19 cellular contexts compared by ENCODE assay signal in genomic region chr17:49114703-49115102, GRCh38. TPM values are rescaled to one million over a fixed set of nuclear protein-coding genes. Genes with fewer than 3 reads are reported as not detected.
"Had no signal": no experiment of that assay in that cellular context is flagged by ENCODE, and none has a peak within 500 bp of the region (broad histone marks: within the 10 kb centered on the region; RNA-seq: fewer than 3 reads in every experiment).

No MANE protein-coding gene starts in this region.

- H3K9me3 Mint-ChIP-seq: mesothelial cell of epicardium, natural killer cell had no signal

- ATAC-seq: heart left ventricle, left lobe of liver, natural killer cell had no signal

- H3K27me3 ChIP-seq: right atrium auricular region had no signal

- H3K36me3 Mint-ChIP-seq: mesothelial cell of epicardium, natural killer cell had no signal

- H3K4me1 Mint-ChIP-seq: mesothelial cell of epicardium, natural killer cell, neural crest cell had no signal

- DNase-seq: cortex of kidney; dorsolateral prefrontal cortex; effector CD8-positive, alpha-beta T cell; foreskin melanocyte; heart left ventricle; hippocampal formation; kidney glomerular epithelial cell; natural killer cell; posterior cingulate gyrus; small intestine; stimulated activated CD4-positive, alpha-beta T cell treated with anti-CD3 and anti-CD28 coated beads, Interleukin-2, amount 100 ng/mL, for 48 hours; stimulated activated naive CD4-positive, alpha-beta T cell treated with Interleukin-2 at 50 U/mL for 16 hours had no signal

- H3K27ac Mint-ChIP-seq: mesothelial cell of epicardium, natural killer cell had no signal

- H3K27ac ChIP-seq: dorsolateral prefrontal cortex, heart left ventricle, right atrium auricular region had no signal

- H3K9me3 ChIP-seq: heart left ventricle, right atrium auricular region had no signal

- H3K4me3 Mint-ChIP-seq: mesothelial cell of epicardium, natural killer cell, neural crest cell had no signal

- H3K4me3 ChIP-seq: dorsolateral prefrontal cortex, heart left ventricle, right atrium auricular region had no signal

- H3K4me1 ChIP-seq: heart left ventricle, right atrium auricular region had no signal

- H3K36me3 ChIP-seq: heart left ventricle, right atrium auricular region had no signal

RNA-seq across cellular contexts. Expression of gene B4GALNT2, which starts 17.9 kb away (rescaled TPM):
- total RNA-seq: myocyte, neural crest cell, pulmonary artery endothelial cell, right atrium auricular region, urinary bladder had no signal
- polyA plus RNA-seq: heart left ventricle, urinary bladder had no signal
